ENCODE assay signal across 8 cellular contexts in the genomic region with DNA sequence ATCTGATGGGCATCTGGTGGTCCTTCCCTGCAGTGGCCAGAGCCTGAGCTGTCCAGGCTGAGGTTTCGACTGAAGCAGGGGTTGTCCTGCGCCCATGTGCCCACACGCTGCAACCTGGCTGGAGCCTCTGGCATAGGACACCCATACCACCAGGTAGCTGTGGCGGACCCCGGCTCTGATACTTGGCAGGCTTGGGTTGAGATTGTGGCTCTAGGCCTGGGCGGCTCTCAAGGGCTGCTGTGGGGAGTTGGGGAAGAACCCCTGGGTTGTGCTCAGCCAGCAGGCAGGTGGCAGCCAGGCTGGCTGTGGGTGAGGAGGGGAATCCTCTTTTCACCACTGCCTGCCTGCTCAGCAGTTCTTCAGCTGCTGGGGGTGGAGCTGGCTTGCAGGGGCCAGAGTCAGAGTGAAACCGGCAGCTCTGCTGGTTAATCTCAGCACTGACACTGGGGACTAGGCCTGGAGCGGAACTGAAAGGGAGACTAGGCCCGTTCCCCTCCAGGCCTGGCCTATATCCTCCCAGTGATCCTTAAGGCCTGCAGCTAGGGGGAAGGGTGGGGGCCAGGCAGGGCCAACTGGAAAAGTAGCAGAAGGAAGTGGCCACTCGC. TPM values are rescaled to one million over a fixed set of nuclear protein-coding genes. Genes with fewer than 3 reads are reported as not detected.
DNase-seq lines count a peak whose midpoint lies in the region; ATAC-seq lines count a peak whose summit lies in the region.

No MANE protein-coding gene starts in this region.

- peak overlapping the region; percentile 45 for H3K27ac ChIP-seq in muscle layer of duodenum (ENCODE audit: low read length)

- peaks cover 29 to 67% of the 10 kb centered on the region in 2 donors for H3K4me1 ChIP-seq in muscle layer of duodenum (ENCODE audit: control insufficient read depth in 1 of 2, insufficient read depth in 2 of 2, low read length in 2 of 2)

- ATAC-seq in GM19438 (IDR thresholded peaks at IDR 0.05; ENCODE audit: low read depth, unreplicated experiment) (peak; percentile 85), HG03521 (IDR thresholded peaks at IDR 0.05; ENCODE audit: unreplicated experiment) (peak; percentile 83)

- DNase-seq in Ammon's horn (ENCODE audit: low spot score) (peak; percentile 81), dermis blood vessel endothelial cell (peak; percentile 58), NCI-H2081 treated with DMSO at 0.1 percent for 48 hours (lab: John Stamatoyannopoulos, UW) (no peak)
- peak; percentile 57 for DNase-seq in activated CD4-positive, alpha-beta T cell treated with anti-CD3 and anti-CD28 coated beads for 1 hour
- DNase-seq in stimulated activated naive CD4-positive, alpha-beta T cell treated with Interleukin-2 at 50 U/mL for 16 hours (lab: John Stamatoyannopoulos, UW) = peak; percentile 90

- H3K36me3 ChIP-seq in muscle layer of duodenum (ENCODE audit: control insufficient read depth in 1 of 2, insufficient read depth in 2 of 2, low read length in 2 of 2) = peaks cover 42 to 52% of the 10 kb centered on the region in 2 donors

- no peaks in the 10 kb centered on the region for H3K27me3 ChIP-seq in muscle layer of duodenum (ENCODE audit: low read depth, low read length)

- H3K9me3 ChIP-seq in muscle layer of duodenum (ENCODE audit: control insufficient read depth in 1 of 2, low read length in 2 of 2) = no peaks in the 10 kb centered on the region

- no peak overlapping the region for H3K4me3 ChIP-seq in muscle layer of duodenum (ENCODE audit: low read depth in 1 of 2, low read length in 2 of 2)

RNA-seq across cellular contexts. Expression of a gene that starts 39.1 kb away (rescaled TPM):
- 93.6 and 111 TPM in 2 replicates for total RNA-seq in dermis blood vessel endothelial cell
